Comparison of ENCODE assay signal across 1 cellular context in genomic region chr2:74576830-74577229, GRCh38.
TF ChIP-seq lines count a peak whose summit lies in the region.

No MANE protein-coding gene starts in this region.

TF ChIP-seq in GM12878, 131 proteins besides CTCF, POLR2A, EP300 and RAD21:
- TF ChIP-seq SPI1 (IDR thresholded peaks at IDR 0.05; ENCODE audit: borderline replicate concordance, insufficient read depth, low read depth, low read length) (peak; percentile 66), CEBPB (IDR thresholded peaks at IDR 0.05; ENCODE audit: borderline replicate concordance in 1 of 2, low read depth in 2 of 2, low read length in 2 of 2) (no peak)
TF ChIP-seq in GM12878: peak in this region for 1.
